Comparison of ENCODE assay signal across 1 cellular context in the genomic region with DNA sequence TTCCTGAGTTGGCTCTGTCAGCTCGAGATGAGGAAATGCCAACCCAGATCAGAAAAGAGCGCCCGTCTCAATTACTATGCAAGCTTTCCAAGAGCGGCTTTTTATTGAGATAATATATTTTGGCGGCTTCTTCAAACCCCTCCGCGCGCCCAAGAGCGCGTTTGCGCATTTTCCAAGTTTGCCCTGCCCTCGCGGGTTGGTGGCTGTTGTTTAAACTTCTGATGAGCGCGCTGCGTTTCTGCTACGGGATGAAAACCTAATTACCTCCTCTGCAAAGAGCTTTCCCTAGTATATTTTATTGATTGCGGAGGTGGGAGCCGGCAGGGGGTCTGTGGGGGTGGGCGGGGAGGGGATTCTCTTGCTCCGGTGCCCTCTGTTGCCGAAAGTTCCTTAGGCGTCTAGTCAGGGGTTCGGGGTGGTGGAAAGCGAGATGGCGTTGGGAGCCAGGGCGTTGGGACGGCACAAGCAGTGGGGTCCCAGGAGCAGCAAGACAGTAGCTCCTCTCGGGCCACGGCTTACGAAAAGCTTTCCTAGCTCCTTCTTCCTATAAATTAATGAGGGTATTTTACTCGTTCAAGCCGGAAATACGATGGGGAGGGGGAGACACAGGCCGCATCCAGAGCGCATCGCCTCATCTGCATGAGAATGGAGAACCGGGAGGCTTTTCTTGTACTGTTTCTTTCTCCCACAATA.
TF ChIP-seq lines count a peak whose summit lies in the region.

No MANE protein-coding gene starts in this region.

TF ChIP-seq in H1, 55 proteins besides CTCF, POLR2A, EP300 and RAD21:
- TF ChIP-seq FOSL1 (IDR thresholded peaks at IDR 0.05; ENCODE audit: insufficient read depth, low read depth, low read length) (no peak), BCL11A (IDR thresholded peaks at IDR 0.05; ENCODE audit: low read depth in 2 of 2, low read length in 2 of 2) (no peak), SAP30 (IDR thresholded peaks at IDR 0.05; ENCODE audit: insufficient read depth, insufficient replicate concordance, low read length) (peak; percentile 22), HDAC2 (IDR thresholded peaks at IDR 0.05; ENCODE audit: borderline replicate concordance in 1 of 2, low read depth in 2 of 2, low read length in 2 of 2) (no peak), JUN (IDR thresholded peaks at IDR 0.05; ENCODE audit: low read depth, low read length) (no peak), CTBP2 (IDR thresholded peaks at IDR 0.05; ENCODE audit: borderline replicate concordance, insufficient read depth, insufficient read length, low read length) (peak; percentile 16), SIN3A (conservative IDR thresholded peaks at IDR 0.05 in 1 of 2, IDR thresholded peaks at IDR 0.05 in 1 of 2; ENCODE audit: low read depth in 1 of 2, low read length in 2 of 2) (0 out of 4 replicates have a peak, but pooled peaks of 1 of the 2 experiments have one; percentile 24), SP4 (IDR thresholded peaks at IDR 0.05; ENCODE audit: low read length) (no peak)
- TF ChIP-seq, protein P1, sequence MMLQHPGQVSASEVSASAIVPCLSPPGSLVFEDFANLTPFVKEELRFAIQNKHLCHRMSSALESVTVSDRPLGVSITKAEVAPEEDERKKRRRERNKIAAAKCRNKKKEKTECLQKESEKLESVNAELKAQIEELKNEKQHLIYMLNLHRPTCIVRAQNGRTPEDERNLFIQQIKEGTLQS (IDR thresholded peaks at IDR 0.05; ENCODE audit: insufficient read depth, low read depth, low read length), result no peak
- TF ChIP-seq, protein P2, sequence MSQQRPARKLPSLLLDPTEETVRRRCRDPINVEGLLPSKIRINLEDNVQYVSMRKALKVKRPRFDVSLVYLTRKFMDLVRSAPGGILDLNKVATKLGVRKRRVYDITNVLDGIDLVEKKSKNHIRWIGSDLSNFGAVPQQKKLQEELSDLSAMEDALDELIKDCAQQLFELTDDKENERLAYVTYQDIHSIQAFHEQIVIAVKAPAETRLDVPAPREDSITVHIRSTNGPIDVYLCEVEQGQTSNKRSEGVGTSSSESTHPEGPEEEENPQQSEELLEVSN (IDR thresholded peaks at IDR 0.05), result no peak
